1 cellular context compared by ENCODE assay signal in the genomic region with DNA sequence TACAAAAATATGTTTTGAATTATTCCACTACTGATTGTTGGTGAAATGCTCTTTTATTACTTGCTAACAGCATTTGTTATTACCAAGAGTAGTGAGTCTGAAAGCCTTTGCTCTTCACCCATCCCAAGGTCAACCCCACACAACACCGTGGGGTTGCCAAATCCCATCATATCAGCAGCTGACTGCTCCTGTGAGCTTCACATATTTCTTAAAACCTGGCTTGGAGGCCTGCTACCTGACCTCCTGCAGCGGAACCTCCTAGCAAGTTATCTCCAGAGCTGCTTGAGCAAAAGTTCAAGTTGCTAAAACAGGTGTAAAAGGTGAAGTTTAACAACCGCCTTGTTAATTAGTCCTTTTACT.
TF ChIP-seq lines count a peak whose summit lies in the region.

No MANE protein-coding gene starts in this region.

TF ChIP-seq in H1, 55 proteins besides CTCF, POLR2A, EP300 and RAD21 (continued from another document):
- TF ChIP-seq POU5F1 (IDR thresholded peaks at IDR 0.05; ENCODE audit: low read depth, low read length) (no peak), MAFK (IDR thresholded peaks at IDR 0.05; ENCODE audit: low read depth, low read length) (no peak)
